In the genomic region with DNA sequence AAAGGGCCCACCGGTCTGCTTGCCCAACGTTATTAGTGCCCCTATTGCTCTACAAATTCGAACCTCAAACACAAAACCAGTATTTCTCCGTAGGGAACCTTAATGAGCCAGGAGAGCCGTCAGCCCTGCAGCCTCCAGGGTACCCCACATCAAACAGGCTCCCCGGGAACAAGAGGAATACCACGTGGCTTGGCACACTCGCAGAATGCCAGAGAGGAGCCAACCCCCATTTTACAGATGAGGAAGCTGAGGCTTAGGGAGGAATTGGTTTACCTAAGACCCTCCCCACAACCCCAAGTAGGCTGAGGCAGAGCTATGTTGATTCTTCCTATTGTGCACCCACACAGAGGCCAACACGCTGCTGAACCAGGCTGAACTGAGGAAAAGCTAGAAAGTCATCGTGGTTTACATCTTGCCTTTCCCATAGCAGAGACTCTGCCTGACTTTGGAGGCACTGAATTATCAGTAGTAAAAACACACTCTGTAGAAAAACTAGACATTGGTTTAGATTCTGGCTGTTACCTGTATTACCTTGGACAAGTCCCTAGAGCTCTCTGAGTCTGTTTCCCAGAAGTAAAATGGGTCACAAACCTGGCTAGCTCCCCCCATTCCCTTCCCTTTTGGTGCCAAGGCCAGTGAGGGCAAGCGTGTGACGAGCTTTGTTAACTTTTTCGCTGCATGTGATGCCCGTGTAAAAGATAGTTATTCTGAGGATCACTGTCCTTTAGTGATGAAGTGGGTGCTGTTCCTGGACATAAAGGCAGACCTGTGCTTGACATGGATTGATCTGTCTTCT, we compare ENCODE assay signal across 8 cellular contexts. TPM values are rescaled to one million over a fixed set of nuclear protein-coding genes. Genes with fewer than 3 reads are reported as not detected.
DNase-seq lines count a peak whose midpoint lies in the region; ATAC-seq and TF ChIP-seq lines count a peak whose summit lies in the region.

No MANE protein-coding gene starts in this region.

- H3K9me3 ChIP-seq in PC-9 (ENCODE audit: insufficient read depth, low read depth), result no peaks in the 10 kb centered on the region
- no peaks in the 10 kb centered on the region for H3K9me3 ChIP-seq in endocrine pancreas (ENCODE audit: control insufficient read depth, low read length)

- H3K79me2 ChIP-seq in PC-9 (ENCODE audit: low read depth), result peaks cover 48% of the 10 kb centered on the region

- H3K36me3 ChIP-seq in PC-9 (ENCODE audit: low read depth), result peaks cover 6% of the 10 kb centered on the region
- H3K36me3 ChIP-seq in endocrine pancreas (ENCODE audit: control insufficient read depth, insufficient read depth, low read length), result no peaks in the 10 kb centered on the region

- H3K4me1 Mint-ChIP-seq in osteocyte (ENCODE audit: unreplicated experiment), result peaks cover 47% of the 10 kb centered on the region

- H3K4me1 ChIP-seq in PC-9 (replicated peaks; ENCODE audit: insufficient read depth), result peaks cover 35% of the 10 kb centered on the region
- peaks cover 4% of the 10 kb centered on the region for H3K4me1 ChIP-seq in endocrine pancreas (ENCODE audit: control insufficient read depth, insufficient read depth, low read length)

- peak; percentile 30 for DNase-seq in GM12865 (ENCODE audit: low read depth)
- no peak for DNase-seq in PC-9
- DNase-seq in osteocyte (ENCODE audit: extremely low spot score, unreplicated experiment), result no peak
- no peak for DNase-seq in NCI-H345 (lab: John Stamatoyannopoulos, UW)

- H4K20me1 ChIP-seq in PC-9 (ENCODE audit: insufficient read depth), result peaks cover 22% of the 10 kb centered on the region

- H3K27ac ChIP-seq in PC-9, result peak overlapping the region; percentile 64

- H3K4me2 ChIP-seq in PC-9, result peak overlapping the region; percentile 96

- H3K27me3 ChIP-seq in PC-9 (ENCODE audit: insufficient read depth, low read depth) (no peaks in the 10 kb centered on the region), endocrine pancreas (ENCODE audit: control insufficient read depth, insufficient read depth, low read length) (no peaks in the 10 kb centered on the region)

- peak overlapping the region; percentile 94 for H3K4me3 Mint-ChIP-seq in osteocyte (ENCODE audit: unreplicated experiment)

- H3K9me3 Mint-ChIP-seq in osteocyte (ENCODE audit: unreplicated experiment), result no peaks in the 10 kb centered on the region

- BruUV-seq in PC-9 (replicated peaks; lab: Mats Ljungman, UMichigan), result TSS peak; percentile 78

- H2AFZ ChIP-seq in PC-9, result peak overlapping the region; percentile 94

- no peak for ATAC-seq in GM19395 (IDR thresholded peaks at IDR 0.05; ENCODE audit: unreplicated experiment)
- no peak for ATAC-seq in GM21526 (IDR thresholded peaks at IDR 0.05; ENCODE audit: low FRiP score, unreplicated experiment)
- ATAC-seq in GM21825 (IDR thresholded peaks at IDR 0.05; ENCODE audit: unreplicated experiment), result no peak

- H3K4me3 ChIP-seq in GM12865 (ENCODE audit: low read depth, low read length), result peak overlapping the region; percentile 90
- H3K4me3 ChIP-seq in PC-9, result peak overlapping the region; percentile 99
- peak overlapping the region; percentile 14 for H3K4me3 ChIP-seq in endocrine pancreas (ENCODE audit: control insufficient read depth, insufficient read depth, low read length)

- H3K9ac ChIP-seq in endocrine pancreas (ENCODE audit: control insufficient read depth, insufficient read depth, low read length), result peak overlapping the region; percentile 56

- TF ChIP-seq CTCF in GM12865 (IDR thresholded peaks at IDR 0.05; ENCODE audit: insufficient read depth, low read depth, low read length, missing control alignments), result no peak
- TF ChIP-seq CTCF in PC-9 (conservative IDR thresholded peaks at IDR 0.05), result no peak
- no peak for TF ChIP-seq CTCF in osteocyte (IDR thresholded peaks at IDR 0.05)

- POLR2A ChIA-PET in PC-9 (lab: Charles Lee; ENCODE audit: unreplicated experiment), result interaction anchor here (0.6 kb wide), 3 partner anchors 11 to 367 kb away, joined by 3 to 7 read pairs (median 5); no protein-coding TSS in a partner anchor

- H3K36me3 Mint-ChIP-seq in osteocyte (ENCODE audit: unreplicated experiment), result peaks cover 14% of the 10 kb centered on the region

- peak overlapping the region; percentile 95 for H3K27ac Mint-ChIP-seq in osteocyte (ENCODE audit: unreplicated experiment)

- no peaks in the 10 kb centered on the region for H3K27me3 Mint-ChIP-seq in osteocyte (ENCODE audit: unreplicated experiment)

- CTCF ChIA-PET in PC-9 (lab: Charles Lee), result interaction anchor here (0.6 to 1.4 kb wide), 4 partner anchors 51 to 1551 kb away, joined by 3 to 9 read pairs (median 4); no protein-coding TSS in a partner anchor

- H3K9me2 ChIP-seq in PC-9 (ENCODE audit: insufficient read depth), result no peaks in the 10 kb centered on the region

- peaks cover 31% of the 10 kb centered on the region for H3F3A ChIP-seq in PC-9 (ENCODE audit: insufficient read depth, low read depth)

- intact Hi-C loops in PC-9 (cut with micrococcal nuclease; ENCODE audit: unreplicated experiment), result loop anchor here (2.0 to 10.0 kb wide), 4 partner anchors 59 to 293 kb away; a partner anchor contains a TSS

RNA-seq across cellular contexts. Expression of a gene that starts 0.8 kb away (rescaled TPM):
- 168 and 258 TPM in 2 replicates for total RNA-seq in PC-9 (2021)
- total RNA-seq in osteocyte, result 41.7 and 46.3 TPM in 2 replicates

RNA-seq across cellular contexts. Expression of a gene that starts 0.9 kb away (rescaled TPM):
- 302 and 305 TPM in 2 replicates for total RNA-seq in PC-9 (2021)
- total RNA-seq in osteocyte, result 259 and 266 TPM in 2 replicates

RNA-seq across cellular contexts. Expression of a gene that starts 27.8 kb away (rescaled TPM):
- total RNA-seq in PC-9 (2021) (96.9 and 120 TPM in 2 replicates), osteocyte (49.5 and 57.0 TPM in 2 replicates)

RNA-seq across cellular contexts. Expression of a gene that starts 28.3 kb away (rescaled TPM):
- 32.5 and 46.1 TPM in 2 replicates for total RNA-seq in PC-9 (2021)
- total RNA-seq in osteocyte, result 49.4 and 51.3 TPM in 2 replicates

RNA-seq across cellular contexts. Expression of a gene that starts 38.7 kb away (rescaled TPM):
- total RNA-seq in PC-9 (2021) (0.41 and 1.4 TPM in 2 replicates), osteocyte (8.8 and 10.7 TPM in 2 replicates)

Comparison
In these comparisons a context has a peak if more than half of its experiments do, and no peak if none do; other contexts are left out.
1. H3K4me3 ChIP-seq: peak in every context shown above with its lines; median percentile 99 in PC-9; 90 in GM12865; 14 in endocrine pancreas.